In genomic region chr5:172713113-172713808, GRCh38 we compare ENCODE assay signal across 7 cellular contexts. TPM values are rescaled to one million over a fixed set of nuclear protein-coding genes. Genes with fewer than 3 reads are reported as not detected.
DNase-seq lines count a peak whose midpoint lies in the region; ATAC-seq and TF ChIP-seq lines count a peak whose summit lies in the region.

No MANE protein-coding gene starts in this region.

- no peaks in the 10 kb centered on the region for H3K9me3 ChIP-seq in tibial artery

- intact Hi-C loops in tibial artery (cut with DNase I; ENCODE audit: low total_unique reads), result loop anchor here (2.0 kb wide), 1 partner anchor 222 kb away; no protein-coding TSS in a partner anchor

- peak; percentile 41 for ATAC-seq in GM18498 (IDR thresholded peaks at IDR 0.05; ENCODE audit: unreplicated experiment)
- no peak for ATAC-seq in omental fat pad (ENCODE audit: low FRiP score)
- ATAC-seq in GM21447 (IDR thresholded peaks at IDR 0.05; ENCODE audit: unreplicated experiment), result no peak

- no peak for TF ChIP-seq POLR2A in erythroblast (IDR thresholded peaks at IDR 0.05; ENCODE audit: low read length)

- TF ChIP-seq CTCF in omental fat pad (IDR thresholded peaks at IDR 0.05), result peak in 2 of 3 donors; percentile 69 to 76
- TF ChIP-seq CTCF in tibial artery (IDR thresholded peaks at IDR 0.05), result peak; percentile 92 to 93

- H3K27ac ChIP-seq in tibial artery, result peak overlapping the region in 1 of 2 donors; percentile 73

- no peak overlapping the region for H3K4me3 ChIP-seq in tibial artery

- no peaks in the 10 kb centered on the region for H3K36me3 ChIP-seq in tibial artery

- peaks cover 0 to 8% of the 10 kb centered on the region in 2 donors for H3K27me3 ChIP-seq in tibial artery

- DNase-seq in NCI-H345 treated with DMSO at 0.1 percent for 48 hours (lab: John Stamatoyannopoulos, UW; ENCODE audit: unreplicated experiment) (peak; percentile 46), activated T-cell treated with anti-CD3 and anti-CD28 coated beads for 1 hour (ENCODE audit: low read depth) (peak; percentile 76), erythroblast (lab: John Stamatoyannopoulos, UW) (peak; percentile 30 to 63), omental fat pad (ENCODE audit: low spot score) (peak; percentile 72), tibial artery (no peak)

- H3K4me1 ChIP-seq in tibial artery, result peaks cover 0 to 52% (median 38%) of the 10 kb centered on the region in 4 donors

RNA-seq across cellular contexts. Expression of gene DUSP1, which starts 57.7 kb away (rescaled TPM):
- total RNA-seq in omental fat pad, result 1,000 to 10,000 TPM; 1,645 to 2,968 (median 1,824) TPM

Comparison
In these comparisons a context has a peak if more than half of its experiments do, and no peak if none do; other contexts are left out.
1. DNase-seq: peak in NCI-H345 treated with DMSO at 0.1 percent for 48 hours (single experiment), activated T-cell treated with anti-CD3 and anti-CD28 coated beads for 1 hour (single experiment), erythroblast (2 of 2) and omental fat pad (single experiment); none in tibial artery (0 of 2).